Comparison of ENCODE assay signal across 9 cellular contexts in the genomic region with DNA sequence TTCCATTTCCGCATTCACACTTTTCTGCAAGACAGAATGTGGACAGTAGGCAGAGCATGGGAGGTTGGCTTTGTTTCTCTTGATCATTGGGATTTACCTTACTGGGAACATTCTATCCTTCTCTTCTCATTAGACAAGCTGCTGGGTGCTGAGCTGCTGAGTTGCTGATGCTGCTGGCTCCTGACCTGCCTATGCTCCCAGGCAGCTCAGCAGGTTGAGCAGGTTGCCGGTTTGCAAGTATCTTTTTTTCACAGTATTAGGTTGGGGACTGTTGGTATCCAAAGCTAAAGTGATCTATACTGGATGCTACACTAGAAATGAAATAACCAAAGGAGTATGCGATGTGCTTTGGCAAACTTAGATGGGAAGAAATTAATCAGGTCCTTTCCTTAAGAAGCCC. TPM values are rescaled to one million over a fixed set of nuclear protein-coding genes. Genes with fewer than 3 reads are reported as not detected.
"Had no signal": no experiment of that assay in that cellular context is flagged by ENCODE, and none has a peak within 500 bp of the region (broad histone marks: within the 10 kb centered on the region; RNA-seq: fewer than 3 reads in every experiment).

No MANE protein-coding gene starts in this region.

- DNase-seq: GM23248, GOT3, H7, HFFc6 had no signal

- H2AFZ ChIP-seq: GM23248 had no signal

- H3K4me3 ChIP-seq: GM23248, HAP-1 had no signal

- H3K9ac ChIP-seq: GM23248 had no signal

- H3K36me3 ChIP-seq: HAP-1 had no signal

- ATAC-seq: HCT116, HepG2 had no signal

- H3K27ac ChIP-seq: GM23248, HL-60 had no signal

- H3K9me3 ChIP-seq: HAP-1 had no signal

RNA-seq across cellular contexts. Expression of a gene that starts 23.7 kb away (rescaled TPM):
- total RNA-seq: HepG2, HFFc6 had no signal
- polyA plus RNA-seq: GM23248, IgD-negative memory B cell had no signal
